In genomic region chr3:100864471-100865268, GRCh38 we compare ENCODE assay signal across 16 cellular contexts.
"Had no signal": no experiment of that assay in that cellular context is flagged by ENCODE, and none has a peak within 500 bp of the region (broad histone marks: within the 10 kb centered on the region; RNA-seq: fewer than 3 reads in every experiment).

No MANE protein-coding gene starts in this region.

- ATAC-seq: activated T-cell treated with anti-CD3 and anti-CD28 coated beads, Interleukin-2, amount 50 U/mL, for 4 hours; esophagus mucosa; left lobe of liver had no signal

- DNase-seq: activated CD4-positive, alpha-beta memory T cell treated with anti-CD3 and anti-CD28 coated beads for 36 hours; activated gamma-delta T cell; activated T-cell treated with anti-CD3 and anti-CD28 coated beads, Interleukin-2, amount 50 U/mL, for 4 hours; amygdala; endodermal cell; head of caudate nucleus; small intestine had no signal

- H3K27ac ChIP-seq: breast epithelium, parathyroid adenoma, VCaP had no signal

- H3K9me3 Mint-ChIP-seq: activated CD4-positive, alpha-beta memory T cell treated with anti-CD3 and anti-CD28 coated beads for 36 hours; activated T-cell treated with anti-CD3 and anti-CD28 coated beads, Interleukin-2, amount 50 U/mL, for 4 hours; endodermal cell; neural crest cell had no signal

- H3K4me1 Mint-ChIP-seq: endodermal cell, neural crest cell had no signal

- H3K4me3 ChIP-seq: breast epithelium, right atrium auricular region, tibial nerve had no signal

- H3K36me3 ChIP-seq: breast epithelium, right atrium auricular region, tibial nerve had no signal

- H3K79me2 ChIP-seq: parathyroid adenoma had no signal

- H3K27me3 ChIP-seq: breast epithelium, right atrium auricular region, tibial nerve had no signal

- H3K4me1 ChIP-seq: breast epithelium, parathyroid adenoma, right atrium auricular region had no signal

- H3K36me3 Mint-ChIP-seq: activated CD4-positive, alpha-beta memory T cell treated with anti-CD3 and anti-CD28 coated beads for 36 hours; activated naive CD8-positive, alpha-beta T cell had no signal

- H3K9ac ChIP-seq: parathyroid adenoma had no signal

- H3K27ac Mint-ChIP-seq: activated CD4-positive, alpha-beta memory T cell treated with anti-CD3 and anti-CD28 coated beads for 36 hours; activated naive CD8-positive, alpha-beta T cell; endodermal cell had no signal

- H3K9me3 ChIP-seq: breast epithelium, right atrium auricular region, tibial nerve had no signal

- H2AFZ ChIP-seq: parathyroid adenoma had no signal

- H3K4me3 Mint-ChIP-seq: activated CD4-positive, alpha-beta memory T cell treated with anti-CD3 and anti-CD28 coated beads for 36 hours; activated naive CD8-positive, alpha-beta T cell; activated T-cell treated with anti-CD3 and anti-CD28 coated beads, Interleukin-2, amount 50 U/mL, for 4 hours; endodermal cell; neural crest cell had no signal
